8 cellular contexts compared by ENCODE assay signal in the genomic region with DNA sequence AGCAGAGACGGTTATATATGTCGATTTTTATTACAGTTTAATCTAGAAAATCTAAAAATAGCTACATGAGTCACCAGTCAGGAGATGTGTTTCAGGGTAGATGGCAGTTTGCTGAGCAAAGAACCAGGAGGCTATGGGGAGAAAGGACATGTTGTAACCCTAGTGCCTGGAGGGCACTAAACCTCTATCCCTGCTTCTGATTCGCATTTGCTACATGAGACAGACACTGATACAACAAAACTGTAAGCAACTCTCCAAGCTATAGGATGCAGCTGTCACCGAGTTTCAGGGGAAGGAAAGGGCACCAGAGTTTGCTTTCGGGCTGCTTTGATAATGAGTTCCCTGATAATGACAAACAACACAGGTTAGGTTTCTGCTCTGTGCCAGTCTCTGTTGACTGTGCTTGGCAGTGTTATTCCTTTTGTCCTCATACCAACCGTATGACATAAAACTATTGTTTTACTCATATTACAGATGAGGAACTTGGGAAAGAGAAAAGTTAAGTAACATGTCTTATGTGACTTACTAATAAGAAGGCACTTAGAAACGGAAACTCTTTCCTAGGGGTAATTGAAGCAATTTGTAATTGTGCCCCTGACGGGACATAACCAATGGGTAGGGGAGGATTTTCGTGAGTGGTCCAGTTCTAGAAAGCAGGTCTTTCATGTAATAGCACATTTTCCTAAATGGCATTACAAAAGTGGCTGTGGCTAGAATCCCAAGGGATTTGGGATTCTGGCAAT. TPM values are rescaled to one million over a fixed set of nuclear protein-coding genes. Genes with fewer than 3 reads are reported as not detected.
A peak's percentile ranks its signal among the peaks of the same experiment; 100 is the strongest.
DNase-seq lines count a peak whose midpoint lies in the region; TF ChIP-seq lines count a peak whose summit lies in the region.

No MANE protein-coding gene starts in this region.

- no peaks in the 10 kb centered on the region for H3K27me3 Mint-ChIP-seq in activated T-helper 2 cell treated with anti-CD3 and anti-CD28 coated beads, Interferon-gamma antibody, Interleukin-2, Interleukin-4, amounts not matched to agents 10 μg/mL and 5 μg/mL and 100 μg/mL, durations not matched to agents 14 hours and 24 hours and 36 hours (ENCODE audit: low read depth)

- no peaks in the 10 kb centered on the region for H3K4me1 Mint-ChIP-seq in activated T-helper 2 cell treated with anti-CD3 and anti-CD28 coated beads, Interferon-gamma antibody, Interleukin-2, Interleukin-4, amounts not matched to agents 10 μg/mL and 5 μg/mL and 100 μg/mL, durations not matched to agents 14 hours and 24 hours and 36 hours (ENCODE audit: low read depth)

- no peaks in the 10 kb centered on the region for H3K36me3 Mint-ChIP-seq in activated T-helper 2 cell treated with anti-CD3 and anti-CD28 coated beads, Interferon-gamma antibody, Interleukin-2, Interleukin-4, amounts not matched to agents 10 μg/mL and 5 μg/mL and 100 μg/mL, durations not matched to agents 14 hours and 24 hours and 36 hours (ENCODE audit: low read depth)

- H3K27ac ChIP-seq in cingulate gyrus (ENCODE audit: low read depth, low read length) (peak overlapping the region; percentile 95), mesendoderm (ENCODE audit: low read depth, low read length) (no peak overlapping the region)

- H3K27ac Mint-ChIP-seq in activated T-helper 2 cell treated with anti-CD3 and anti-CD28 coated beads, Interferon-gamma antibody, Interleukin-2, Interleukin-4, amounts not matched to agents 10 μg/mL and 5 μg/mL and 100 μg/mL, durations not matched to agents 14 hours and 24 hours and 36 hours, result no peak overlapping the region

- intact Hi-C loops in posterior cingulate gyrus (cut with DNase I), result no loop called here
- intact Hi-C loops in activated T-helper 2 cell treated with anti-CD3 and anti-CD28 coated beads, Interferon-gamma antibody, Interleukin-2, Interleukin-4, amounts not matched to agents 10 μg/mL and 5 μg/mL and 100 μg/mL, durations not matched to agents 14 hours and 24 hours and 36 hours (cut with micrococcal nuclease), result no loop called here

- DNase-seq in AG09319 (ENCODE audit: extremely low read depth, low read depth) (peak; percentile 49), MV-4-11 (lab: John Stamatoyannopoulos, UW) (peak; percentile 71), mesendoderm (peak; percentile 21), NCI-H1930 (lab: John Stamatoyannopoulos, UW) (no peak), posterior cingulate gyrus (no peak)
- no peak for DNase-seq in activated T-helper 2 cell treated with anti-CD3 and anti-CD28 coated beads, Interferon-gamma antibody, Interleukin-2, Interleukin-4, amounts not matched to agents 10 μg/mL and 5 μg/mL and 100 μg/mL, durations not matched to agents 14 hours and 24 hours and 36 hours (ENCODE audit: low spot score)
- DNase-seq in stimulated activated CD4-positive, alpha-beta T cell treated with anti-CD3 and anti-CD28 coated beads, Interleukin-1b, Interleukin-23, amount 100 ng/mL, for 48 hours, result no peak

- no peak overlapping the region for H2BK5ac ChIP-seq in mesendoderm (ENCODE audit: low read length)

- H3K79me1 ChIP-seq in mesendoderm (ENCODE audit: low read length), result no peaks in the 10 kb centered on the region

- no peak overlapping the region for H3K23ac ChIP-seq in mesendoderm (ENCODE audit: low read length)

- H3K4me2 ChIP-seq in mesendoderm (ENCODE audit: low read length), result no peak overlapping the region

- no peak overlapping the region for H3K4me3 Mint-ChIP-seq in activated T-helper 2 cell treated with anti-CD3 and anti-CD28 coated beads, Interferon-gamma antibody, Interleukin-2, Interleukin-4, amounts not matched to agents 10 μg/mL and 5 μg/mL and 100 μg/mL, durations not matched to agents 14 hours and 24 hours and 36 hours (ENCODE audit: low read depth)

- H2AK5ac ChIP-seq in mesendoderm (ENCODE audit: low read length), result no peak overlapping the region

- no peaks in the 10 kb centered on the region for H3K4me1 ChIP-seq in mesendoderm (ENCODE audit: control insufficient read depth, low read depth, low read length)

- no peaks in the 10 kb centered on the region for H3K79me2 ChIP-seq in mesendoderm (ENCODE audit: control insufficient read depth, insufficient read depth, low read length)

- no peaks in the 10 kb centered on the region for H3K27me3 ChIP-seq in mesendoderm (ENCODE audit: insufficient read depth, low read length, poor library complexity)

- H3K18ac ChIP-seq in mesendoderm (ENCODE audit: low read length), result no peak overlapping the region

- no peak overlapping the region for H3K4me3 ChIP-seq in mesendoderm (ENCODE audit: low read length)

- no CpG with 5 or more reads among the region's 9 CpGs for WGBS in mesendoderm (ENCODE audit: extremely low coverage, insufficient coverage, low lambda C conversion rate)

- H4K5ac ChIP-seq in mesendoderm (ENCODE audit: low read length), result no peak overlapping the region

- H3K36me3 ChIP-seq in mesendoderm (ENCODE audit: control insufficient read depth, insufficient read depth, low read length), result no peaks in the 10 kb centered on the region

- no peak overlapping the region for H3K56ac ChIP-seq in mesendoderm (ENCODE audit: low read length)

- no peak overlapping the region for H2BK120ac ChIP-seq in mesendoderm (ENCODE audit: low read depth, low read length)

- H4K8ac ChIP-seq in mesendoderm (ENCODE audit: low read depth, low read length), result no peak overlapping the region

- TF ChIP-seq CTCF in AG09319 (IDR thresholded peaks at IDR 0.05; ENCODE audit: low read depth, low read length), result no peak

- H3K9ac ChIP-seq in mesendoderm (ENCODE audit: low read length), result no peak overlapping the region

- no peak overlapping the region for H2BK15ac ChIP-seq in mesendoderm (replicated peaks; ENCODE audit: low read depth)

- no peak overlapping the region for H3K4ac ChIP-seq in mesendoderm (ENCODE audit: low read depth, low read length)

- H3K9me3 Mint-ChIP-seq in activated T-helper 2 cell treated with anti-CD3 and anti-CD28 coated beads, Interferon-gamma antibody, Interleukin-2, Interleukin-4, amounts not matched to agents 10 μg/mL and 5 μg/mL and 100 μg/mL, durations not matched to agents 14 hours and 24 hours and 36 hours, result no peaks in the 10 kb centered on the region

RNA-seq across cellular contexts. Expression of a gene that starts 43.1 kb away (rescaled TPM):
- polyA plus RNA-seq in mesendoderm (2013, experiment 1 of 2), result 29.8 TPM
- 29.2 TPM for polyA plus RNA-seq in mesendoderm (2013, experiment 2 of 2)
- total RNA-seq in activated T-helper 2 cell treated with anti-CD3 and anti-CD28 coated beads, Interferon-gamma antibody, Interleukin-2, Interleukin-4, amounts not matched to agents 10 μg/mL and 5 μg/mL and 100 μg/mL, durations not matched to agents 14 hours and 24 hours and 36 hours, result 8.9 and 9.1 TPM in 2 replicates

Comparison
In these comparisons a context has a peak if more than half of its experiments do, and no peak if none do; other contexts are left out.
1. DNase-seq: peak in AG09319 (single experiment), MV-4-11 (single experiment) and mesendoderm (single experiment); none in NCI-H1930 (0 of 2), posterior cingulate gyrus (0 of 10), activated T-helper 2 cell treated with anti-CD3 and anti-CD28 coated beads, Interferon-gamma antibody, Interleukin-2, Interleukin-4, amounts not matched to agents 10 μg/mL and 5 μg/mL and 100 μg/mL, durations not matched to agents 14 hours and 24 hours and 36 hours (single experiment) and stimulated activated CD4-positive, alpha-beta T cell treated with anti-CD3 and anti-CD28 coated beads, Interleukin-1b, Interleukin-23, amount 100 ng/mL, for 48 hours (single experiment).